Comparison of ENCODE assay signal across 32 cellular contexts in genomic region chr5:174717826-174718455, GRCh38. TPM values are rescaled to one million over a fixed set of nuclear protein-coding genes. Genes with fewer than 3 reads are reported as not detected.
"Had no signal": no experiment of that assay in that cellular context is flagged by ENCODE, and none has a peak within 500 bp of the region (broad histone marks: within the 10 kb centered on the region; RNA-seq: fewer than 3 reads in every experiment).

No MANE protein-coding gene starts in this region.

- H3K27ac ChIP-seq: brain microvascular endothelial cell, pancreas, prostate gland, upper lobe of left lung had no signal

- ATAC-seq: effector memory CD8-positive, alpha-beta T cell; left colon; naive thymus-derived CD4-positive, alpha-beta T cell; pancreas; stimulated activated memory B cell treated with anti-CD40 and anti-IgM and Interleukin-4, amounts not matched to agents 10 μg/mL and 1 μg/mL and 100 μg/mL, for 72 hours; stimulated activated naive CD8-positive, alpha-beta T cell treated with anti-CD3 and anti-CD28 coated beads, Interleukin-15, amount 100 ng/mL, for 72 hours; WTC11 had no signal

- H3K4me3 Mint-ChIP-seq: activated CD4-positive, alpha-beta memory T cell treated with anti-CD3 and anti-CD28 coated beads, Interleukin-2, amount 10 ng/mL, durations not matched to agents 7 days and 5 days; activated CD4-positive, alpha-beta T cell treated with anti-CD3 and anti-CD28 coated beads, Interleukin-2, amount 10 ng/mL, durations not matched to agents 7 days and 5 days; activated T-cell treated with anti-CD3 and anti-CD28 coated beads, Interleukin-2, amount 50 U/mL, for 24 hours; effector memory CD8-positive, alpha-beta T cell; naive thymus-derived CD4-positive, alpha-beta T cell; stimulated activated memory B cell treated with anti-CD40 and anti-IgM and Interleukin-4, amounts not matched to agents 10 μg/mL and 1 μg/mL and 100 μg/mL, for 72 hours; stimulated activated naive CD8-positive, alpha-beta T cell treated with anti-CD3 and anti-CD28 coated beads, Interleukin-15, amount 100 ng/mL, for 72 hours; WTC11 had no signal

- H3K36me3 Mint-ChIP-seq: stimulated activated memory B cell treated with anti-CD40 and anti-IgM and Interleukin-4, amounts not matched to agents 10 μg/mL and 1 μg/mL and 100 μg/mL, for 72 hours; WTC11 had no signal

- H3K27ac Mint-ChIP-seq: activated CD4-positive, alpha-beta memory T cell treated with anti-CD3 and anti-CD28 coated beads, Interleukin-2, amount 10 ng/mL, durations not matched to agents 7 days and 5 days; activated CD4-positive, alpha-beta T cell treated with anti-CD3 and anti-CD28 coated beads, Interleukin-2, amount 10 ng/mL, durations not matched to agents 7 days and 5 days; activated T-cell treated with anti-CD3 and anti-CD28 coated beads, Interleukin-2, amount 50 U/mL, for 24 hours; effector memory CD8-positive, alpha-beta T cell; naive thymus-derived CD4-positive, alpha-beta T cell; stimulated activated memory B cell treated with anti-CD40 and anti-IgM and Interleukin-4, amounts not matched to agents 10 μg/mL and 1 μg/mL and 100 μg/mL, for 72 hours; stimulated activated naive CD8-positive, alpha-beta T cell treated with anti-CD3 and anti-CD28 coated beads, Interleukin-15, amount 100 ng/mL, for 72 hours; WTC11 had no signal

- H3K4me1 Mint-ChIP-seq: activated CD4-positive, alpha-beta memory T cell treated with anti-CD3 and anti-CD28 coated beads, Interleukin-2, amount 10 ng/mL, durations not matched to agents 7 days and 5 days; activated CD4-positive, alpha-beta T cell treated with anti-CD3 and anti-CD28 coated beads, Interleukin-2, amount 10 ng/mL, durations not matched to agents 7 days and 5 days; stimulated activated memory B cell treated with anti-CD40 and anti-IgM and Interleukin-4, amounts not matched to agents 10 μg/mL and 1 μg/mL and 100 μg/mL, for 72 hours had no signal

- H3K4me2 ChIP-seq: smooth muscle cell had no signal

- H3K9me3 ChIP-seq: pancreas, prostate gland, upper lobe of left lung had no signal

- H3K36me3 ChIP-seq: brain microvascular endothelial cell, pancreas, prostate gland, upper lobe of left lung had no signal

- H3K4me3 ChIP-seq: pancreas, prostate gland, smooth muscle cell, upper lobe of left lung had no signal

- H3K9me3 Mint-ChIP-seq: activated CD4-positive, alpha-beta memory T cell treated with anti-CD3 and anti-CD28 coated beads, Interleukin-2, amount 10 ng/mL, durations not matched to agents 7 days and 5 days; activated CD4-positive, alpha-beta T cell treated with anti-CD3 and anti-CD28 coated beads, Interleukin-2, amount 10 ng/mL, durations not matched to agents 7 days and 5 days; activated T-cell treated with anti-CD3 and anti-CD28 coated beads, Interleukin-2, amount 50 U/mL, for 24 hours; stimulated activated memory B cell treated with anti-CD40 and anti-IgM and Interleukin-4, amounts not matched to agents 10 μg/mL and 1 μg/mL and 100 μg/mL, for 72 hours; stimulated activated naive CD8-positive, alpha-beta T cell treated with anti-CD3 and anti-CD28 coated beads, Interleukin-15, amount 100 ng/mL, for 72 hours; WTC11 had no signal

- DNase-seq: activated CD4-positive, alpha-beta memory T cell treated with anti-CD3 and anti-CD28 coated beads, Interleukin-2, amount 10 ng/mL, durations not matched to agents 7 days and 5 days; activated CD4-positive, alpha-beta T cell treated with anti-CD3 and anti-CD28 coated beads for 1 hour; activated CD4-positive, alpha-beta T cell treated with anti-CD3 and anti-CD28 coated beads, Interleukin-2, amount 10 ng/mL, durations not matched to agents 7 days and 5 days; activated CD8-positive, alpha-beta memory T cell treated with anti-CD3 and anti-CD28 coated beads, Interleukin-2, amount 50 U/mL, for 48 hours; activated gamma-delta T cell treated with Interleukin-2 at 50 U/mL for 16 hours; activated naive CD4-positive, alpha-beta T cell treated with anti-CD3 and anti-CD28 coated beads, Interleukin-2, amount 50 U/mL, for 16 hours; activated T-cell treated with anti-CD3 and anti-CD28 coated beads, Interleukin-2, amount 50 U/mL, for 24 hours; amniotic stem cell; brain microvascular endothelial cell; caudate nucleus; cortex of kidney; effector memory CD8-positive, alpha-beta T cell; head of caudate nucleus; hippocampal formation; kidney; left colon; midbrain; naive thymus-derived CD4-positive, alpha-beta T cell; pancreas; stimulated activated CD4-positive, alpha-beta T cell treated with anti-CD3 and anti-CD28 coated beads, Interleukin-1b, Interleukin-23, amount 100 ng/mL, for 48 hours; stimulated activated CD4-positive, alpha-beta T cell treated with anti-CD3 and anti-CD28 coated beads, Interleukin-4, amount 100 ng/mL, for 4 hours; stimulated activated CD8-positive, alpha-beta memory T cell treated with anti-CD3 and anti-CD28 coated beads, Interleukin-4, amount 100 ng/mL, for 48 hours; stimulated activated naive CD8-positive, alpha-beta T cell treated with anti-CD3 and anti-CD28 coated beads, Interleukin-15, amount 100 ng/mL, for 72 hours; substantia nigra; T1000; upper lobe of left lung had no signal

- H3K4me1 ChIP-seq: pancreas, prostate gland had no signal

RNA-seq across cellular contexts. Expression of gene MSX2, which starts 6.4 kb away (rescaled TPM):
- total RNA-seq: activated CD4-positive, alpha-beta memory T cell treated with anti-CD3 and anti-CD28 coated beads, Interleukin-2, amount 10 ng/mL, durations not matched to agents 7 days and 5 days; endothelial cell of umbilical vein; naive thymus-derived CD4-positive, alpha-beta T cell had no signal
- polyA plus RNA-seq: endothelial cell of umbilical vein; naive thymus-derived CD4-positive, alpha-beta T cell; neural cell had no signal
